In the genomic region with DNA sequence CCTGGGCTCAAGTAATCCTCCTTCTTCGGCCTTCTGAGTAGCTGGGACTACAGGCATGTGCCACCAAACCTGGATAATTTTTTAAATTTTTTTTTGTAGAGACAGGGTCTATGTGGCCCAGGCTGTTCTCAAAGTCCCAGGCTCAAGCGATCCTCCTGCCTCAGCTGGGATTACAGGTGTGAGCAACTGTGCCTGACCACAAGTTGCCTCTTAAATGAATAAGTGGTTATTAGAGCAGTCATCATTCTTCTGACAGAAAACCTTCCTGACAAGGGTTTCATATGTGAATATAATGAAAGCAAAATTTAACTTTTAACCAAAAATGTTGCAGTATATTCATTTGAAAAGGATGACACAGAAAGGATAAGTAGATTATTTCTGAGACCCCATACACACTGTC, we compare ENCODE assay signal across 1 cellular context.
TF ChIP-seq lines count a peak whose summit lies in the region.

No MANE protein-coding gene starts in this region.

TF ChIP-seq in GM12878, 131 proteins besides CTCF, POLR2A, EP300 and RAD21 (continued from another document and continues in another):
- TF ChIP-seq PBX3 (IDR thresholded peaks at IDR 0.05; ENCODE audit: insufficient replicate concordance, low read depth, low read length) = peak; percentile 83
- no peak for TF ChIP-seq SPI1 (IDR thresholded peaks at IDR 0.05; ENCODE audit: borderline replicate concordance, insufficient read depth, low read depth, low read length)
- no peak for TF ChIP-seq ZBTB4 (CRISPR knock-in tag; IDR thresholded peaks at IDR 0.05)
- TF ChIP-seq PML (IDR thresholded peaks at IDR 0.05; ENCODE audit: low read length) = no peak
- TF ChIP-seq ZBTB11 (CRISPR knock-in tag; IDR thresholded peaks at IDR 0.05) = no peak
- TF ChIP-seq, protein P1, sequence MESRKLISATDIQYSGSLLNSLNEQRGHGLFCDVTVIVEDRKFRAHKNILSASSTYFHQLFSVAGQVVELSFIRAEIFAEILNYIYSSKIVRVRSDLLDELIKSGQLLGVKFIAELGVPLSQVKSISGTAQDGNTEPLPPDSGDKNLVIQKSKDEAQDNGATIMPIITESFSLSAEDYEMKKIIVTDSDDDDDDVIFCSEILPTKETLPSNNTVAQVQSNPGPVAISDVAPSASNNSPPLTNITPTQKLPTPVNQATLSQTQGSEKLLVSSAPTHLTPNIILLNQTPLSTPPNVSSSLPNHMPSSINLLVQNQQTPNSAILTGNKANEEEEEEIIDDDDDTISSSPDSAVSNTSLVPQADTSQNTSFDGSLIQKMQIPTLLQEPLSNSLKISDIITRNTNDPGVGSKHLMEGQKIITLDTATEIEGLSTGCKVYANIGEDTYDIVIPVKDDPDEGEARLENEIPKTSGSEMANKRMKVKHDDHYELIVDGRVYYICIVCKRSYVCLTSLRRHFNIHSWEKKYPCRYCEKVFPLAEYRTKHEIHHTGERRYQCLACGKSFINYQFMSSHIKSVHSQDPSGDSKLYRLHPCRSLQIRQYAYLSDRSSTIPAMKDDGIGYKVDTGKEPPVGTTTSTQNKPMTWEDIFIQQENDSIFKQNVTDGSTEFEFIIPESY (IDR thresholded peaks at IDR 0.05) = no peak
- TF ChIP-seq SKIL (IDR thresholded peaks at IDR 0.05; ENCODE audit: low read depth, poor library complexity, severe bottlenecking) = peak; percentile 58
- TF ChIP-seq MTA2 (IDR thresholded peaks at IDR 0.05; ENCODE audit: low read depth) = peak; percentile 88
- peak; percentile 94 for TF ChIP-seq RUNX3 (IDR thresholded peaks at IDR 0.05; ENCODE audit: low read length)
- peak; percentile 78 for TF ChIP-seq ATF7 (IDR thresholded peaks at IDR 0.05; ENCODE audit: low read depth)
- TF ChIP-seq, protein P2, sequence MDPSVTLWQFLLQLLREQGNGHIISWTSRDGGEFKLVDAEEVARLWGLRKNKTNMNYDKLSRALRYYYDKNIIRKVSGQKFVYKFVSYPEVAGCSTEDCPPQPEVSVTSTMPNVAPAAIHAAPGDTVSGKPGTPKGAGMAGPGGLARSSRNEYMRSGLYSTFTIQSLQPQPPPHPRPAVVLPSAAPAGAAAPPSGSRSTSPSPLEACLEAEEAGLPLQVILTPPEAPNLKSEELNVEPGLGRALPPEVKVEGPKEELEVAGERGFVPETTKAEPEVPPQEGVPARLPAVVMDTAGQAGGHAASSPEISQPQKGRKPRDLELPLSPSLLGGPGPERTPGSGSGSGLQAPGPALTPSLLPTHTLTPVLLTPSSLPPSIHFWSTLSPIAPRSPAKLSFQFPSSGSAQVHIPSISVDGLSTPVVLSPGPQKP (IDR thresholded peaks at IDR 0.05; ENCODE audit: low read depth, low read length) = no peak
- TF ChIP-seq CBX3 (IDR thresholded peaks at IDR 0.05; ENCODE audit: borderline replicate concordance, low read depth) = no peak
- no peak for TF ChIP-seq SUPT20H (IDR thresholded peaks at IDR 0.05; ENCODE audit: borderline replicate concordance, control insufficient read depth, low read depth, low read length)
- TF ChIP-seq CBFB (IDR thresholded peaks at IDR 0.05; ENCODE audit: low read depth) = 0 out of 2 replicates have a peak, but pooled peaks have one; percentile 46
- TF ChIP-seq, protein P3, sequence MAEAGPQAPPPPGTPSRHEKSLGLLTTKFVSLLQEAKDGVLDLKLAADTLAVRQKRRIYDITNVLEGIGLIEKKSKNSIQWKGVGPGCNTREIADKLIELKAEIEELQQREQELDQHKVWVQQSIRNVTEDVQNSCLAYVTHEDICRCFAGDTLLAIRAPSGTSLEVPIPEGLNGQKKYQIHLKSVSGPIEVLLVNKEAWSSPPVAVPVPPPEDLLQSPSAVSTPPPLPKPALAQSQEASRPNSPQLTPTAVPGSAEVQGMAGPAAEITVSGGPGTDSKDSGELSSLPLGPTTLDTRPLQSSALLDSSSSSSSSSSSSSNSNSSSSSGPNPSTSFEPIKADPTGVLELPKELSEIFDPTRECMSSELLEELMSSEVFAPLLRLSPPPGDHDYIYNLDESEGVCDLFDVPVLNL (IDR thresholded peaks at IDR 0.05; ENCODE audit: low read depth, low read length) = no peak
- peak; percentile 67 for TF ChIP-seq EED (IDR thresholded peaks at IDR 0.05; ENCODE audit: low read depth)
- no peak for TF ChIP-seq HCFC1 (IDR thresholded peaks at IDR 0.05; ENCODE audit: low read length)
- no peak for TF ChIP-seq CHD4 (IDR thresholded peaks at IDR 0.05)
- TF ChIP-seq, protein P4, sequence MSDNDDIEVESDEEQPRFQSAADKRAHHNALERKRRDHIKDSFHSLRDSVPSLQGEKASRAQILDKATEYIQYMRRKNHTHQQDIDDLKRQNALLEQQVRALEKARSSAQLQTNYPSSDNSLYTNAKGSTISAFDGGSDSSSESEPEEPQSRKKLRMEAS (IDR thresholded peaks at IDR 0.05; ENCODE audit: low read depth, low read length) = no peak
- no peak for TF ChIP-seq NFXL1 (IDR thresholded peaks at IDR 0.05; ENCODE audit: borderline replicate concordance)
- TF ChIP-seq TCF3 (IDR thresholded peaks at IDR 0.05; ENCODE audit: borderline replicate concordance, insufficient read depth, low read depth, low read length) = peak; percentile 78; the same call in 1 of the 2 replicates
- no peak for TF ChIP-seq NR2F1 (conservative IDR thresholded peaks at IDR 0.05)
- TF ChIP-seq SUZ12 (IDR thresholded peaks at IDR 0.05; ENCODE audit: unreplicated experiment) = no peak
- TF ChIP-seq SREBF2 (IDR thresholded peaks at IDR 0.05; ENCODE audit: low read length) = no peak
- TF ChIP-seq PAX8 (IDR thresholded peaks at IDR 0.05) = no peak
- TF ChIP-seq RCOR1 (conservative IDR thresholded peaks at IDR 0.05; ENCODE audit: low read depth, low read length) = no peak
- TF ChIP-seq GABPA (IDR thresholded peaks at IDR 0.05; ENCODE audit: low read depth) = no peak
- peak; percentile 58; the same call in 1 of the 2 replicates for TF ChIP-seq FOXM1 (IDR thresholded peaks at IDR 0.05; ENCODE audit: low read depth, low read length)
- peak; percentile 43 for TF ChIP-seq IKZF1 (conservative IDR thresholded peaks at IDR 0.05)
- TF ChIP-seq BCL3 (IDR thresholded peaks at IDR 0.05; ENCODE audit: borderline replicate concordance, insufficient read depth, low read depth, low read length, poor library complexity, severe bottlenecking) = no peak
- TF ChIP-seq, protein P5, sequence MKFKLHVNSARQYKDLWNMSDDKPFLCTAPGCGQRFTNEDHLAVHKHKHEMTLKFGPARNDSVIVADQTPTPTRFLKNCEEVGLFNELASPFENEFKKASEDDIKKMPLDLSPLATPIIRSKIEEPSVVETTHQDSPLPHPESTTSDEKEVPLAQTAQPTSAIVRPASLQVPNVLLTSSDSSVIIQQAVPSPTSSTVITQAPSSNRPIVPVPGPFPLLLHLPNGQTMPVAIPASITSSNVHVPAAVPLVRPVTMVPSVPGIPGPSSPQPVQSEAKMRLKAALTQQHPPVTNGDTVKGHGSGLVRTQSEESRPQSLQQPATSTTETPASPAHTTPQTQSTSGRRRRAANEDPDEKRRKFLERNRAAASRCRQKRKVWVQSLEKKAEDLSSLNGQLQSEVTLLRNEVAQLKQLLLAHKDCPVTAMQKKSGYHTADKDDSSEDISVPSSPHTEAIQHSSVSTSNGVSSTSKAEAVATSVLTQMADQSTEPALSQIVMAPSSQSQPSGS (IDR thresholded peaks at IDR 0.05; ENCODE audit: low read length) = no peak; the same call in 1 of the 2 replicates
- TF ChIP-seq CHD1 (IDR thresholded peaks at IDR 0.05; ENCODE audit: low read depth, low read length) = no peak
- peak; percentile 71 for TF ChIP-seq CREM (IDR thresholded peaks at IDR 0.05; ENCODE audit: low read depth)
- 0 out of 2 replicates have a peak, but pooled peaks have one; percentile 41 for TF ChIP-seq IRF4 (IDR thresholded peaks at IDR 0.05; ENCODE audit: low read depth, low read length)
- 0 out of 2 replicates have a peak, but pooled peaks have one; percentile 45 for TF ChIP-seq PAX5 (IDR thresholded peaks at IDR 0.05; ENCODE audit: borderline replicate concordance, low read depth, low read length)
- no peak for TF ChIP-seq SRF (IDR thresholded peaks at IDR 0.05; ENCODE audit: low read depth in 2 of 2, low read length in 2 of 2)
- TF ChIP-seq ETV6 (conservative IDR thresholded peaks at IDR 0.05 in 1 of 2, IDR thresholded peaks at IDR 0.05 in 1 of 2; ENCODE audit: borderline replicate concordance in 1 of 2, low read depth in 1 of 2) = peak in 1 of 2 experiments; percentile 39; a peak in 1 of 4 replicates
- no peak for TF ChIP-seq IRF3 (IDR thresholded peaks at IDR 0.05)
- peak; percentile 55; the same call in 1 of the 2 replicates for TF ChIP-seq DPF2 (IDR thresholded peaks at IDR 0.05)
